In the genomic region with DNA sequence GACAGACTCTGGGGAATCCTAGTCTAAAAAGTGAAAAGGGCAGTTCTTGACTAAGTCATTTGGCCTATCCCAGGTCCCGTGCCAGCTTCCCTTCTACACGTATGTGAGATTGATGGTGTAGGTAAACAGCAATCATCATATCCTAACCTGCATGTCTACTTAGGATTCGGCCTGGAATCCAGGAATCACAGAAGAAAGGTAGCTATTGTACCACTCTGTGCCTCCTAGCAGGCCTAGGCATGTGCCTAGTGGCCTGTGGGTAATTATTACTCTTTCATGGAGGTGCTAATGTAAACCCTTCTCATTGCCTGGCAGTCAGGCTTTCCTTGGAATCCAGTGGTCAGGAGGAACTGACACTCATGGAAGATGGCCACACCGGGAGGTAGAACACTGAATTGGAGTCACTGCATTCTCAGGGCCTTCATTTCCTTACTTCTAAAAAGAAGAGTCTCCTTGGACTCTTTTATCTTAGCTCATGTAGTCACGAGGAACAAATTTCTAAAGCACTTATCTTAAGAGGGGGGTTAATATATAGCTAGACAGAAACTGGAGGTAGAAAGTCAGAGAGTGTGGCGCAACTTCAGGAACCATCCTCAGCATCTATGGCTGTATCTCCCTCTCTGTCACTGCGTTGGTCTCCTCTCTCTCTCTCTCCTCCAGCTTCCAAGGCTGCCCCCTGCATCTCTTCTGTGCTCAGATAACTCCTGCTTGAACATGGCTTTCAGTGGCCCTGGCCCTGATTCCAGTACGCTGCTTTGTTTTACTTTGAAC, we compare ENCODE assay signal across 25 cellular contexts.
"Had no signal": no experiment of that assay in that cellular context is flagged by ENCODE, and none has a peak within 500 bp of the region (broad histone marks: within the 10 kb centered on the region; RNA-seq: fewer than 3 reads in every experiment).

No MANE protein-coding gene starts in this region.

- H3K27ac ChIP-seq: neutrophil, ovary, stomach, transverse colon, uterus had no signal

- H3K4me1 ChIP-seq: stomach, transverse colon, uterus had no signal

- H3K36me3 Mint-ChIP-seq: activated naive CD4-positive, alpha-beta T cell treated with anti-CD3 and anti-CD28 coated beads, Interleukin-2, amount 50 U/mL, for 72 hours; brain; natural killer cell treated with Interleukin-12 subunit alpha and Interleukin-12 subunit beta and Interleukin-15 and Interleukin-18, amount 100 ng/mL, for 72 hours; stimulated activated memory B cell treated with anti-CD40 and anti-IgM and Interleukin-4, amounts not matched to agents 10 μg/mL and 1 μg/mL and 100 μg/mL, for 72 hours had no signal

- H3K36me3 ChIP-seq: neutrophil, ovary, stomach, transverse colon, uterus had no signal

- H3K4me2 ChIP-seq: smooth muscle cell had no signal

- H3K4me3 ChIP-seq: ovary, smooth muscle cell, stomach, transverse colon, uterus had no signal

- H3K4me1 Mint-ChIP-seq: brain; stimulated activated memory B cell treated with anti-CD40 and anti-IgM and Interleukin-4, amounts not matched to agents 10 μg/mL and 1 μg/mL and 100 μg/mL, for 72 hours had no signal

- DNase-seq: activated CD4-positive, alpha-beta T cell treated with anti-CD3 and anti-CD28 coated beads for 1 hour; activated CD4-positive, alpha-beta T cell treated with anti-CD3 and anti-CD28 coated beads, Interleukin-2, amount 50 U/mL, for 1 hour; activated CD8-positive, alpha-beta T cell treated with anti-CD3 and anti-CD28 coated beads, Interleukin-2, amount 10 ng/mL, durations not matched to agents 7 days and 5 days; activated gamma-delta T cell treated with Interleukin-2 at 50 U/mL for 16 hours; aorta; caudate nucleus; effector CD4-positive, alpha-beta T cell; hypothalamus; left ventricle myocardium superior; ovary; stimulated activated CD4-positive, alpha-beta T cell treated with anti-CD3 and anti-CD28 coated beads, Interleukin-15, amount 100 ng/mL, for 24 hours; stomach; transverse colon; uterus had no signal

- H3K4me3 Mint-ChIP-seq: activated CD8-positive, alpha-beta T cell treated with anti-CD3 and anti-CD28 coated beads, Interleukin-2, amount 10 ng/mL, durations not matched to agents 7 days and 5 days; activated T-helper 1 cell treated with anti-CD3 and anti-CD28 coated beads, Interleukin-12 subunit alpha, Interleukin-12 subunit beta, Interleukin-2, Interleukin-4 antibody, amounts not matched to agents 30 ng/mL and 10 ng/mL and 1 ng/mL, durations not matched to agents 14 hours and 24 hours and 36 hours; brain; natural killer cell treated with Interleukin-12 subunit alpha and Interleukin-12 subunit beta and Interleukin-15 and Interleukin-18, amount 100 ng/mL, for 72 hours; stimulated activated memory B cell treated with anti-CD40 and anti-IgM and Interleukin-4, amounts not matched to agents 10 μg/mL and 1 μg/mL and 100 μg/mL, for 72 hours had no signal

- FAIRE-seq: endometrium, frontal cortex had no signal

- H3K27me3 ChIP-seq: neutrophil, ovary, stomach, transverse colon, uterus had no signal

- H3K9me3 Mint-ChIP-seq: activated T-helper 1 cell treated with anti-CD3 and anti-CD28 coated beads, Interleukin-12 subunit alpha, Interleukin-12 subunit beta, Interleukin-2, Interleukin-4 antibody, amounts not matched to agents 30 ng/mL and 10 ng/mL and 1 ng/mL, durations not matched to agents 14 hours and 24 hours and 36 hours; dendritic cell treated with granulocyte-macrophage colony-stimulating factor and Interleukin-4, amounts not matched to agents 40 ng/mL and 50 ng/mL, for 4 days; natural killer cell treated with Interleukin-12 subunit alpha and Interleukin-12 subunit beta and Interleukin-15 and Interleukin-18, amount 100 ng/mL, for 72 hours; stimulated activated memory B cell treated with anti-CD40 and anti-IgM and Interleukin-4, amounts not matched to agents 10 μg/mL and 1 μg/mL and 100 μg/mL, for 72 hours had no signal

- H3K27ac Mint-ChIP-seq: activated CD8-positive, alpha-beta T cell treated with anti-CD3 and anti-CD28 coated beads, Interleukin-2, amount 10 ng/mL, durations not matched to agents 7 days and 5 days; activated naive CD4-positive, alpha-beta T cell treated with anti-CD3 and anti-CD28 coated beads, Interleukin-2, amount 50 U/mL, for 72 hours; activated T-helper 1 cell treated with anti-CD3 and anti-CD28 coated beads, Interleukin-12 subunit alpha, Interleukin-12 subunit beta, Interleukin-2, Interleukin-4 antibody, amounts not matched to agents 30 ng/mL and 10 ng/mL and 1 ng/mL, durations not matched to agents 14 hours and 24 hours and 36 hours; brain; natural killer cell treated with Interleukin-12 subunit alpha and Interleukin-12 subunit beta and Interleukin-15 and Interleukin-18, amount 100 ng/mL, for 72 hours; stimulated activated memory B cell treated with anti-CD40 and anti-IgM and Interleukin-4, amounts not matched to agents 10 μg/mL and 1 μg/mL and 100 μg/mL, for 72 hours had no signal

- ATAC-seq: activated CD8-positive, alpha-beta T cell treated with anti-CD3 and anti-CD28 coated beads, Interleukin-2, amount 10 ng/mL, durations not matched to agents 7 days and 5 days; activated naive CD4-positive, alpha-beta T cell treated with anti-CD3 and anti-CD28 coated beads, Interleukin-2, amount 50 U/mL, for 72 hours; left ventricle myocardium superior; natural killer cell treated with Interleukin-12 subunit alpha and Interleukin-12 subunit beta and Interleukin-15 and Interleukin-18, amount 100 ng/mL, for 72 hours; sciatic nerve; stimulated activated memory B cell treated with anti-CD40 and anti-IgM and Interleukin-4, amounts not matched to agents 10 μg/mL and 1 μg/mL and 100 μg/mL, for 72 hours had no signal

- H3K9me3 ChIP-seq: neutrophil, ovary, stomach, transverse colon, uterus had no signal

- H3K27me3 Mint-ChIP-seq: dendritic cell treated with granulocyte-macrophage colony-stimulating factor and Interleukin-4, amounts not matched to agents 40 ng/mL and 50 ng/mL, for 4 days had no signal
